Comparison of ENCODE assay signal across 14 cellular contexts in genomic region chr17:59764292-59764741, GRCh38. TPM values are rescaled to one million over a fixed set of nuclear protein-coding genes. Genes with fewer than 3 reads are reported as not detected.
A peak's percentile ranks its signal among the peaks of the same experiment; 100 is the strongest.
DNase-seq lines count a peak whose midpoint lies in the region; FAIRE-seq lines count a peak whose summit lies in the region.
"Had no signal": no experiment of that assay in that cellular context is flagged by ENCODE, and none has a peak within 500 bp of the region (broad histone marks: within the 10 kb centered on the region; RNA-seq: fewer than 3 reads in every experiment).

No MANE protein-coding gene starts in this region.

- H3K4ac ChIP-seq in mesenchymal stem cell (ENCODE audit: low read depth in 1 of 2, low read length in 2 of 2): peak overlapping the region; percentile 35 to 56

- intact Hi-C loops in activated T-helper 2 cell treated with anti-CD3 and anti-CD28 coated beads, Interferon-gamma antibody, Interleukin-2, Interleukin-4, amounts not matched to agents 10 μg/mL and 5 μg/mL and 100 μg/mL, durations not matched to agents 14 hours and 24 hours and 36 hours (cut with micrococcal nuclease): no loop called here

- H3K9me3 ChIP-seq in mesenchymal stem cell (ENCODE audit: control insufficient read depth, low read length): no peaks in the 10 kb centered on the region

- H2BK120ac ChIP-seq in mesenchymal stem cell (ENCODE audit: low read depth, low read length): peak overlapping the region; percentile 71

- H3K36me3 ChIP-seq in mesenchymal stem cell (ENCODE audit: control insufficient read depth in 1 of 2, insufficient read depth in 2 of 2, low read depth in 1 of 2, low read length in 2 of 2): peaks cover 8 to 11% of the 10 kb centered on the region in 2 experiments

- peak overlapping the region; percentile 99 for H2AK5ac ChIP-seq in mesenchymal stem cell (ENCODE audit: low read length, severe bottlenecking)

- peak overlapping the region; percentile 46 to 81 for H3K18ac ChIP-seq in mesenchymal stem cell (ENCODE audit: low read depth in 1 of 2, low read length in 2 of 2)

- H3K14ac ChIP-seq in mesenchymal stem cell (ENCODE audit: low read length in 2 of 2): no peak overlapping the region

- peaks cover 14% of the 10 kb centered on the region for H3K9me3 Mint-ChIP-seq in activated T-helper 2 cell treated with anti-CD3 and anti-CD28 coated beads, Interferon-gamma antibody, Interleukin-2, Interleukin-4, amounts not matched to agents 10 μg/mL and 5 μg/mL and 100 μg/mL, durations not matched to agents 14 hours and 24 hours and 36 hours

- peak overlapping the region; percentile 37 for H3K4me2 ChIP-seq in mesenchymal stem cell (ENCODE audit: low read length, poor library complexity, severe bottlenecking)

- H3K23ac ChIP-seq in mesenchymal stem cell (ENCODE audit: low read length in 2 of 2): peak overlapping the region in 1 of 2 experiments; percentile 95

- H3K79me1 ChIP-seq in mesenchymal stem cell (replicated peaks; ENCODE audit: low read length, poor library complexity, severe bottlenecking): peaks cover 5% of the 10 kb centered on the region

- DNase-seq in Daoy (ENCODE audit: low read depth): peak; percentile 75
- no peak for DNase-seq in HTR-8/SVneo (ENCODE audit: insufficient read length, low spot score)
- DNase-seq in activated T-helper 2 cell treated with anti-CD3 and anti-CD28 coated beads, Interferon-gamma antibody, Interleukin-2, Interleukin-4, amounts not matched to agents 10 μg/mL and 5 μg/mL and 100 μg/mL, durations not matched to agents 14 hours and 24 hours and 36 hours (ENCODE audit: low spot score): no peak
- no peak for DNase-seq in mesenchymal stem cell
- no peak for DNase-seq in AML-193 (lab: John Stamatoyannopoulos, UW)
- DNase-seq in iPS-NIHi7 (ENCODE audit: extremely low spot score): no peak
- DNase-seq in dermis blood vessel endothelial cell: no peak
- DNase-seq: activated B cell treated with CpG ODN at 0.5 μM for 24 hours; amniotic stem cell; effector CD8-positive, alpha-beta T cell; NCI-H1417 treated with DMSO at 0.1 percent for 48 hours; NCI-H526 treated with DMSO at 0.1 percent for 48 hours; SIG-M5 had no signal

- H3K4me1 ChIP-seq in mesenchymal stem cell (ENCODE audit: control insufficient read depth, insufficient read depth, low read depth, low read length): peaks cover 7% of the 10 kb centered on the region

- no peaks in the 10 kb centered on the region for H3K27me3 ChIP-seq in mesenchymal stem cell (ENCODE audit: control insufficient read depth in 1 of 2, insufficient read depth in 1 of 2, low read length in 2 of 2)

- H3K4me1 Mint-ChIP-seq in activated T-helper 2 cell treated with anti-CD3 and anti-CD28 coated beads, Interferon-gamma antibody, Interleukin-2, Interleukin-4, amounts not matched to agents 10 μg/mL and 5 μg/mL and 100 μg/mL, durations not matched to agents 14 hours and 24 hours and 36 hours (ENCODE audit: low read depth): peaks cover 42% of the 10 kb centered on the region

- peak overlapping the region; percentile 80 for H2BK15ac ChIP-seq in mesenchymal stem cell (ENCODE audit: low read depth, poor library complexity, severe bottlenecking)

- H3K9ac ChIP-seq in mesenchymal stem cell (ENCODE audit: low read length): peak overlapping the region; percentile 82

- FAIRE-seq in HTR-8/SVneo (lab: Jason Lieb, UNC): peak; percentile 23

- peak overlapping the region; percentile 98 for H3K27ac ChIP-seq in mesenchymal stem cell (ENCODE audit: low read length, poor library complexity, severe bottlenecking)

- peaks cover 63% of the 10 kb centered on the region for H3K36me3 Mint-ChIP-seq in activated T-helper 2 cell treated with anti-CD3 and anti-CD28 coated beads, Interferon-gamma antibody, Interleukin-2, Interleukin-4, amounts not matched to agents 10 μg/mL and 5 μg/mL and 100 μg/mL, durations not matched to agents 14 hours and 24 hours and 36 hours (ENCODE audit: low read depth)

- peak overlapping the region; percentile 99 for H2BK5ac ChIP-seq in mesenchymal stem cell (ENCODE audit: low read depth, low read length, poor library complexity, severe bottlenecking)

- 88% methylated on average over 2 of the region's 3 CpGs for WGBS in mesenchymal stem cell

- H3K4me3 Mint-ChIP-seq in activated T-helper 2 cell treated with anti-CD3 and anti-CD28 coated beads, Interferon-gamma antibody, Interleukin-2, Interleukin-4, amounts not matched to agents 10 μg/mL and 5 μg/mL and 100 μg/mL, durations not matched to agents 14 hours and 24 hours and 36 hours (ENCODE audit: low read depth): peak overlapping the region; percentile 56
- H3K4me3 Mint-ChIP-seq: activated B cell treated with CpG ODN at 0.5 μM for 24 hours, neural crest cell had no signal

- H2BK12ac ChIP-seq in mesenchymal stem cell (ENCODE audit: low read length in 2 of 2): peak overlapping the region; percentile 65 to 97

- peak overlapping the region; percentile 36 for H4K91ac ChIP-seq in mesenchymal stem cell (ENCODE audit: low read length)

- H3K27ac Mint-ChIP-seq in activated T-helper 2 cell treated with anti-CD3 and anti-CD28 coated beads, Interferon-gamma antibody, Interleukin-2, Interleukin-4, amounts not matched to agents 10 μg/mL and 5 μg/mL and 100 μg/mL, durations not matched to agents 14 hours and 24 hours and 36 hours: peak overlapping the region; percentile 87
- H3K27ac Mint-ChIP-seq: activated B cell treated with CpG ODN at 0.5 μM for 24 hours had no signal

- H3K27me3 Mint-ChIP-seq in activated T-helper 2 cell treated with anti-CD3 and anti-CD28 coated beads, Interferon-gamma antibody, Interleukin-2, Interleukin-4, amounts not matched to agents 10 μg/mL and 5 μg/mL and 100 μg/mL, durations not matched to agents 14 hours and 24 hours and 36 hours (ENCODE audit: low read depth): no peaks in the 10 kb centered on the region
- H3K27me3 Mint-ChIP-seq: activated B cell treated with CpG ODN at 0.5 μM for 24 hours had no signal

- H3K4me3 ChIP-seq in mesenchymal stem cell (ENCODE audit: insufficient read depth in 1 of 2, low read depth in 1 of 2, low read length in 2 of 2): no peak overlapping the region

- peak overlapping the region; percentile 59 for H4K8ac ChIP-seq in mesenchymal stem cell (ENCODE audit: low read length)

- no peak overlapping the region for H2AFZ ChIP-seq in mesenchymal stem cell (ENCODE audit: low read depth, low read length)

RNA-seq across cellular contexts. Expression of gene VMP1, which starts 56.9 kb away (rescaled TPM):
- total RNA-seq in Daoy (2014; rRNA removed; shearing (Covaris generic)): 172 and 212 TPM in 2 replicates
- 479 and 499 TPM in 2 replicates for total RNA-seq in activated T-helper 2 cell treated with anti-CD3 and anti-CD28 coated beads, Interferon-gamma antibody, Interleukin-2, Interleukin-4, amounts not matched to agents 10 μg/mL and 5 μg/mL and 100 μg/mL, durations not matched to agents 14 hours and 24 hours and 36 hours
- 116 TPM for polyA plus RNA-seq in mesenchymal stem cell (2013, experiment 1 of 2)
- polyA plus RNA-seq in mesenchymal stem cell (2013, experiment 2 of 2): 116 TPM
- total RNA-seq in dermis blood vessel endothelial cell: 141 and 209 TPM in 2 replicates

RNA-seq across cellular contexts. Expression of gene PTRH2, which starts 57.1 kb away (rescaled TPM):
- total RNA-seq in Daoy (2014; rRNA removed; shearing (Covaris generic)): 28.3 and 39.1 TPM in 2 replicates
- 48.3 and 50.3 TPM in 2 replicates for total RNA-seq in activated T-helper 2 cell treated with anti-CD3 and anti-CD28 coated beads, Interferon-gamma antibody, Interleukin-2, Interleukin-4, amounts not matched to agents 10 μg/mL and 5 μg/mL and 100 μg/mL, durations not matched to agents 14 hours and 24 hours and 36 hours
- polyA plus RNA-seq in mesenchymal stem cell (2013, experiment 1 of 2): 31.8 TPM
- 32.0 TPM for polyA plus RNA-seq in mesenchymal stem cell (2013, experiment 2 of 2)
- total RNA-seq in dermis blood vessel endothelial cell: 28.2 and 36.6 TPM in 2 replicates
